In the genomic region with DNA sequence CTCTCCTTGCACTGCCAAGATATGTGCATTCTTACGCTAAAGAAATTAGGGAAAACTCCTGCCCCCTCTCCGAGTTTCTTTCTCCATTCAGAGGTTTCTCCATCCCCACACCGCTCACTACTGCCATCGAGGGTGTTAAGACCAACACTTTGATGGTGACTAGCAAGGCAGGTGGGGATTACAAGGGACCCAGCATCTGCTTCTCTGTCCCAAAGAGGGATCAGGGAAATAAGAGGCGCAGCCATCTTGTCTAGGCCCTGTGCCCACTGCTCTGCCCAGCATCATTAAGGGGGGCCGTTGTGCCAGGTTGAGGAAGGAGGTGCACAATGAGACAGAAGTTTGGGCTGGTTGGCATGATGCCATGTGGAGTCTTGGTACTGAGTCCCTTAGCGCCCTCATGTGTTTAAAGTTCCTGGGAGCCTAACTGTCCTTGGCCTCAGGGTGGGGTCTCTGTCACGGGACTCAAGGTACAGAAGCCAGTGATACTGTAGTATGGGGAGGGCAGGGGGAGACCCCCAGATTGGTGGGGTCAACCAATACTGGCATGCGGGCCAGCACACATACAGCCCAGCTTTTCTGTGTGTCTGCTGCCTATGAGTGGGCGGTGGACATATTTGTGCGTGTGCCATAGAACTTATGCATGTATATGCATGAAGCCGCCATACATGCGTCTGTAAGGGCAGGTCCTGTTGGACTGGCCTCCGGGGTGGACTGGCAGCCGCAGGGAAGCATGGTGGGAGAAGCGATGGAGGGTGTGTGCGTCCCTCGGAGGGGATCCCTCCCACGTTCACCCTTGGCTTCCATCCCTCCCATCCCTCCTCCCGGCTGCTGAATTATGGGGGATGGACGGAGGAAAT, we compare ENCODE assay signal across 8 cellular contexts. TPM values are rescaled to one million over a fixed set of nuclear protein-coding genes. Genes with fewer than 3 reads are reported as not detected.
A peak's percentile ranks its signal among the peaks of the same experiment; 100 is the strongest.
DNase-seq lines count a peak whose midpoint lies in the region; ATAC-seq and TF ChIP-seq lines count a peak whose summit lies in the region.

No MANE protein-coding gene starts in this region.

- H3K27me3 ChIP-seq in ACC112 (ENCODE audit: insufficient read depth, low read length), result peaks cover 48% of the 10 kb centered on the region

- intact Hi-C loops in activated CD8-positive, alpha-beta T cell treated with anti-CD3 and anti-CD28 coated beads for 36 hours (cut with micrococcal nuclease), result loop anchor here (2.0 kb wide), 2 partner anchors 21 to 43 kb away; partner anchors contain the start of genes EFNA1 and EFNA4

- no peak for ATAC-seq in activated CD8-positive, alpha-beta T cell treated with anti-CD3 and anti-CD28 coated beads for 36 hours

- CTCF ChIA-PET in activated CD8-positive, alpha-beta T cell treated with anti-CD3 and anti-CD28 coated beads for 36 hours (lab: Charles Lee), result interaction anchor here (0.8 to 5.5 kb wide), 26 partner anchors 9 to 605 kb away, joined by 3 to 278 read pairs (median 8); partner anchors contain the start of genes ADAM15, EFNA4, KRTCAP2 and LENEP

- H3K36me3 ChIP-seq in ACC112 (ENCODE audit: insufficient read depth, low read length), result no peaks in the 10 kb centered on the region

- H3K4me3 ChIP-seq in ACC112 (ENCODE audit: low read depth, low read length) (peak overlapping the region; percentile 88), skin epidermis (peak overlapping the region; percentile 50 to 85 (median 67))

- POLR2A ChIA-PET in activated CD8-positive, alpha-beta T cell treated with anti-CD3 and anti-CD28 coated beads for 36 hours (lab: Charles Lee), result interaction anchor here (0.6 to 2.0 kb wide), 6 partner anchors 15 to 89 kb away, joined by 3 to 12 read pairs (median 4); partner anchors contain the start of genes EFNA4 and KRTCAP2

- peaks cover 17% of the 10 kb centered on the region for H3K4me1 ChIP-seq in ACC112 (ENCODE audit: control insufficient read depth, insufficient read depth, low read length, unreplicated experiment)

- DNase-seq in EL (peak; percentile 39), glutamatergic neuron (no peak), NCI-H128 (lab: John Stamatoyannopoulos, UW; ENCODE audit: unreplicated experiment) (no peak), T1000 (lab: John Stamatoyannopoulos, UW) (no peak)
- peak; percentile 72 for DNase-seq in activated CD8-positive, alpha-beta T cell treated with anti-CD3 and anti-CD28 coated beads for 36 hours

- H3K79me2 ChIP-seq in ACC112 (ENCODE audit: control insufficient read depth, insufficient read depth, low read length, unreplicated experiment), result no peaks in the 10 kb centered on the region

- no peaks in the 10 kb centered on the region for H3K9me3 Mint-ChIP-seq in activated CD8-positive, alpha-beta T cell treated with anti-CD3 and anti-CD28 coated beads for 36 hours
- peaks cover 13% of the 10 kb centered on the region for H3K9me3 Mint-ChIP-seq in glutamatergic neuron (ENCODE audit: unreplicated experiment)

- H3K36me3 Mint-ChIP-seq in activated CD8-positive, alpha-beta T cell treated with anti-CD3 and anti-CD28 coated beads for 36 hours (ENCODE audit: low read depth), result no peaks in the 10 kb centered on the region
- no peaks in the 10 kb centered on the region for H3K36me3 Mint-ChIP-seq in glutamatergic neuron (ENCODE audit: unreplicated experiment)

- peak; percentile 27; the same call in 1 of the 2 replicates for TF ChIP-seq CTCF in LNCAP (IDR thresholded peaks at IDR 0.05)
- no peak for TF ChIP-seq CTCF in activated CD8-positive, alpha-beta T cell treated with anti-CD3 and anti-CD28 coated beads for 36 hours (IDR thresholded peaks at IDR 0.05)
- no peak for TF ChIP-seq CTCF in glutamatergic neuron (IDR thresholded peaks at IDR 0.05; ENCODE audit: partially characterized antibody, unreplicated experiment)

- no peak overlapping the region for H3K27ac Mint-ChIP-seq in activated CD8-positive, alpha-beta T cell treated with anti-CD3 and anti-CD28 coated beads for 36 hours
- no peak overlapping the region for H3K27ac Mint-ChIP-seq in glutamatergic neuron (ENCODE audit: unreplicated experiment)

- H3K4me3 Mint-ChIP-seq in activated CD8-positive, alpha-beta T cell treated with anti-CD3 and anti-CD28 coated beads for 36 hours, result peak overlapping the region; percentile 91
- peak overlapping the region; percentile 93 for H3K4me3 Mint-ChIP-seq in glutamatergic neuron (ENCODE audit: unreplicated experiment)

- peaks cover 33% of the 10 kb centered on the region for H3K4me1 Mint-ChIP-seq in activated CD8-positive, alpha-beta T cell treated with anti-CD3 and anti-CD28 coated beads for 36 hours (ENCODE audit: low read depth)
- peaks cover 23% of the 10 kb centered on the region for H3K4me1 Mint-ChIP-seq in glutamatergic neuron (ENCODE audit: low read depth, unreplicated experiment)

- H2AFZ ChIP-seq in ACC112 (ENCODE audit: low read length, unreplicated experiment), result peak overlapping the region; percentile 75

- H3K27ac ChIP-seq in ACC112 (ENCODE audit: low read depth, low read length) (no peak overlapping the region), skin epidermis (peak overlapping the region in 19 of 21 experiments; percentile 43 to 91 (median 84))

- peaks cover 43% of the 10 kb centered on the region for H3K27me3 Mint-ChIP-seq in activated CD8-positive, alpha-beta T cell treated with anti-CD3 and anti-CD28 coated beads for 36 hours
- H3K27me3 Mint-ChIP-seq in glutamatergic neuron (ENCODE audit: unreplicated experiment), result peaks cover 29% of the 10 kb centered on the region

RNA-seq across cellular contexts. Expression of gene EFNA3, which starts 5.5 kb away (rescaled TPM):
- total RNA-seq in activated CD8-positive, alpha-beta T cell treated with anti-CD3 and anti-CD28 coated beads for 36 hours, result 1 to 10 TPM; 5.1 to 8.6 TPM
- 14.6 TPM for total RNA-seq in glutamatergic neuron (ENCODE audit: unreplicated experiment)

RNA-seq across cellular contexts. Expression of gene EFNA4, which starts 20.6 kb away (rescaled TPM):
- total RNA-seq in activated CD8-positive, alpha-beta T cell treated with anti-CD3 and anti-CD28 coated beads for 36 hours, result 1 to 10 TPM; 7.1 to 7.8 TPM
- 2.9 TPM for total RNA-seq in glutamatergic neuron (ENCODE audit: unreplicated experiment)

RNA-seq across cellular contexts. Expression of gene ADAM15, which starts 33.0 kb away (rescaled TPM):
- total RNA-seq in activated CD8-positive, alpha-beta T cell treated with anti-CD3 and anti-CD28 coated beads for 36 hours, result 10 to 100 TPM; 36.4 to 37.2 TPM
- 7.6 TPM for total RNA-seq in glutamatergic neuron (ENCODE audit: unreplicated experiment)

RNA-seq across cellular contexts. Expression of gene EFNA1, which starts 43.6 kb away (rescaled TPM):
- total RNA-seq in activated CD8-positive, alpha-beta T cell treated with anti-CD3 and anti-CD28 coated beads for 36 hours, result under 1 TPM; 0.59 to 0.60 TPM
- total RNA-seq in glutamatergic neuron (ENCODE audit: unreplicated experiment), result 1.7 TPM

RNA-seq across cellular contexts. Expression of gene DCST1, which starts 50.5 kb away (rescaled TPM):
- not detected for total RNA-seq in activated CD8-positive, alpha-beta T cell treated with anti-CD3 and anti-CD28 coated beads for 36 hours
- not detected for total RNA-seq in glutamatergic neuron (ENCODE audit: unreplicated experiment)

Comparison
In these comparisons a context has a peak if more than half of its experiments do, and no peak if none do; other contexts are left out.
1. DNase-seq: peak in EL (single experiment) and activated CD8-positive, alpha-beta T cell treated with anti-CD3 and anti-CD28 coated beads for 36 hours (single experiment); none in glutamatergic neuron (single experiment), NCI-H128 (single experiment) and T1000 (single experiment).